10 cellular contexts compared by ENCODE assay signal in the genomic region with DNA sequence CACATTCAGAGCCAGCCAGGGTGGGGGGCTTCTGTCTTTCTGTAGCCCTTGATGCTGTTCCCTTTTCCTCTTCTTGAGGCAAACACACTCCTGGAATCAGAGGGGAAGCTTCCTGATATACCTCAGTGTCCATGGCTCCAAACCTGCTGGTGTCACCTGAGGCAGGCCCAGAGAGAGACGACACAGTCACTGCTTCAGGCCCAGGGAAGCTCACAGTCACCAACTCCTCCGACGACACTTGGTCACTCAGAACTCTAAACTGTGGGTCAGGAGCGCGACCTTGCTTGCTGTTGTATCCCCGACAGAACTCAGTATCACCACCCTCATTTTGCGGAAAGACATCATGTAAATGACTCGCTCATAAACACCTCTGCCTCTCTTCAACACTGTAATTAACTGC. TPM values are rescaled to one million over a fixed set of nuclear protein-coding genes. Genes with fewer than 3 reads are reported as not detected.
DNase-seq lines count a peak whose midpoint lies in the region; ATAC-seq and TF ChIP-seq lines count a peak whose summit lies in the region.
"Had no signal": no experiment of that assay in that cellular context is flagged by ENCODE, and none has a peak within 500 bp of the region (broad histone marks: within the 10 kb centered on the region; RNA-seq: fewer than 3 reads in every experiment).

No MANE protein-coding gene starts in this region.

- no peaks in the 10 kb centered on the region for H3K27me3 ChIP-seq in CD8-positive, alpha-beta memory T cell (ENCODE audit: insufficient read depth, low read length, poor library complexity, severe bottlenecking)
- no peaks in the 10 kb centered on the region for H3K27me3 ChIP-seq in PC-3 (ENCODE audit: low read length)

- H3K4me3 Mint-ChIP-seq in CD8-positive, alpha-beta memory T cell = peak overlapping the region; percentile 86 to 95 (median 89)
- peak overlapping the region; percentile 83 for H3K4me3 Mint-ChIP-seq in osteocyte (ENCODE audit: unreplicated experiment)

- peak overlapping the region; percentile 91 for H3K4me3 ChIP-seq in CD8-positive, alpha-beta memory T cell (ENCODE audit: low read length)
- H3K4me3 ChIP-seq in PC-3 (ENCODE audit: low read length) (peak overlapping the region; percentile 94), epithelial cell of esophagus (ENCODE audit: low read length) (peak overlapping the region; percentile 95)

- peaks cover 28 to 45% (median 38%) of the 10 kb centered on the region in 3 donors for H3K4me1 Mint-ChIP-seq in CD8-positive, alpha-beta memory T cell
- H3K4me1 Mint-ChIP-seq in osteocyte (ENCODE audit: unreplicated experiment) = peaks cover 20% of the 10 kb centered on the region

- peak in 1 of 5 donors; percentile 43 for DNase-seq in CD8-positive, alpha-beta memory T cell
- DNase-seq in PC-3 (no peak), epithelial cell of esophagus (ENCODE audit: low read depth) (no peak), osteocyte (ENCODE audit: extremely low spot score, unreplicated experiment) (no peak), NCI-H510A treated with DMSO at 0.1 percent for 48 hours (lab: John Stamatoyannopoulos, UW) (no peak), GDM1 (lab: John Stamatoyannopoulos, UW) (no peak), KG1 (lab: John Stamatoyannopoulos, UW) (no peak), NAMALWA (ENCODE audit: low spot score) (no peak)
- DNase-seq: dermis blood vessel endothelial cell, NCI-H2081 treated with DMSO at 0.1 percent for 48 hours had no signal

- 0 out of 2 replicates have a peak, but pooled peaks cover 7% of the 10 kb centered on the region for H4K20me1 ChIP-seq in PC-3 (ENCODE audit: low read length)

- H3F3A ChIP-seq in PC-3 (ENCODE audit: low read length, unreplicated experiment) = no peaks in the 10 kb centered on the region

- peak overlapping the region; percentile 85 to 99 (median 97) for H3K27ac Mint-ChIP-seq in CD8-positive, alpha-beta memory T cell
- peak overlapping the region; percentile 39 for H3K27ac Mint-ChIP-seq in osteocyte (ENCODE audit: unreplicated experiment)

- H3K36me3 Mint-ChIP-seq in CD8-positive, alpha-beta memory T cell = peaks cover 0 to 44% (median 8%) of the 10 kb centered on the region in 3 donors
- peaks cover 10% of the 10 kb centered on the region for H3K36me3 Mint-ChIP-seq in osteocyte (ENCODE audit: unreplicated experiment)

- peak overlapping the region; percentile 98 for H3K4me2 ChIP-seq in PC-3 (ENCODE audit: low read length)

- no peaks in the 10 kb centered on the region for H3K9me2 ChIP-seq in PC-3 (replicated peaks; ENCODE audit: low read length)

- TF ChIP-seq CTCF in PC-3 (conservative IDR thresholded peaks at IDR 0.05; ENCODE audit: low read depth, low read length) = no peak
- TF ChIP-seq CTCF in epithelial cell of esophagus (IDR thresholded peaks at IDR 0.05; ENCODE audit: insufficient read depth, low read depth, low read length, missing control alignments) = no peak
- TF ChIP-seq CTCF in osteocyte (IDR thresholded peaks at IDR 0.05) = no peak

- BruUV-seq in PC-3 (replicated peaks; lab: Mats Ljungman, UMichigan) = TSS peak; percentile 73

- peak overlapping the region; percentile 94 for H3K27ac ChIP-seq in CD8-positive, alpha-beta memory T cell (ENCODE audit: low read depth, low read length)
- no peak overlapping the region for H3K27ac ChIP-seq in PC-3 (ENCODE audit: low read length)

- H3K79me2 ChIP-seq in PC-3 (ENCODE audit: low read length) = peaks cover 35% of the 10 kb centered on the region

- CTCF ChIA-PET in CD8-positive, alpha-beta memory T cell (lab: Charles Lee) = interaction anchor here (0.9 to 2.7 kb wide), 9 partner anchors 11 to 159 kb away, joined by 3 to 9 read pairs (median 4); a partner anchor contains a TSS
- CTCF ChIA-PET in PC-3 (lab: Charles Lee) = no interaction called here

- H3K9ac ChIP-seq in PC-3 (ENCODE audit: low read length) = peak overlapping the region; percentile 95; the same call in 1 of the 2 replicates

- H3K9me3 Mint-ChIP-seq in CD8-positive, alpha-beta memory T cell = peaks cover 0 to 7% (median 2%) of the 10 kb centered on the region in 5 donors
- H3K9me3 Mint-ChIP-seq in osteocyte (ENCODE audit: unreplicated experiment) = no peaks in the 10 kb centered on the region

- no peak for ATAC-seq in PC-3

- intact Hi-C loops in PC-3 (cut with micrococcal nuclease) = no loop called here

- peaks cover 22% of the 10 kb centered on the region for H3K36me3 ChIP-seq in CD8-positive, alpha-beta memory T cell (ENCODE audit: insufficient read depth, low read length)
- peaks cover 21% of the 10 kb centered on the region; the same call in 1 of the 2 replicates for H3K36me3 ChIP-seq in PC-3 (ENCODE audit: low read depth, low read length)

- H3K9me3 ChIP-seq in CD8-positive, alpha-beta memory T cell (ENCODE audit: low read length) = no peaks in the 10 kb centered on the region
- no peaks in the 10 kb centered on the region for H3K9me3 ChIP-seq in PC-3 (ENCODE audit: low read length)

- no peak overlapping the region for H2AFZ ChIP-seq in PC-3 (ENCODE audit: low read length)

- peaks cover 30% of the 10 kb centered on the region for H3K4me1 ChIP-seq in CD8-positive, alpha-beta memory T cell (ENCODE audit: insufficient read depth, low read length)
- H3K4me1 ChIP-seq in PC-3 (ENCODE audit: insufficient read depth, low read length) = peaks cover 11% of the 10 kb centered on the region

- POLR2A ChIA-PET in CD8-positive, alpha-beta memory T cell (lab: Charles Lee) = interaction anchor here (1.0 to 1.5 kb wide), 5 partner anchors 9 to 159 kb away, joined by 3 to 8 read pairs (median 5); a partner anchor contains a TSS
- POLR2A ChIA-PET in PC-3 (lab: Charles Lee; ENCODE audit: unreplicated experiment) = no interaction called here

- peaks cover 0 to 1% of the 10 kb centered on the region in 2 donors for H3K27me3 Mint-ChIP-seq in CD8-positive, alpha-beta memory T cell
- no peaks in the 10 kb centered on the region for H3K27me3 Mint-ChIP-seq in osteocyte (ENCODE audit: unreplicated experiment)

RNA-seq across cellular contexts. Expression of a gene that starts 1.1 kb away (rescaled TPM):
- total RNA-seq in CD8-positive, alpha-beta memory T cell = 10 to 100 TPM; 92.1 to 93.6 TPM
- 41.7 TPM for polyA plus RNA-seq in CD8-positive, alpha-beta memory T cell
- total RNA-seq in PC-3 (2014; rRNA removed) = 48.5 and 58.2 TPM in 2 replicates
- 62.8 and 67.2 TPM in 2 replicates for total RNA-seq in osteocyte

RNA-seq across cellular contexts. Expression of a gene that starts 6.3 kb away (rescaled TPM):
- 10 to 100 TPM; 73.6 to 74.0 TPM for total RNA-seq in CD8-positive, alpha-beta memory T cell
- 103 TPM for polyA plus RNA-seq in CD8-positive, alpha-beta memory T cell
- total RNA-seq in PC-3 (2014; rRNA removed) (11.0 and 11.3 TPM in 2 replicates), osteocyte (7.1 and 8.4 TPM in 2 replicates)

RNA-seq across cellular contexts. Expression of a gene that starts 18.9 kb away (rescaled TPM):
- total RNA-seq in CD8-positive, alpha-beta memory T cell = 10 to 100 TPM; 54.5 to 60.3 TPM
- 71.3 TPM for polyA plus RNA-seq in CD8-positive, alpha-beta memory T cell
- total RNA-seq in PC-3 (2014; rRNA removed) (6.3 and 11.1 TPM in 2 replicates), osteocyte (10.5 and 12.0 TPM in 2 replicates)

RNA-seq across cellular contexts. Expression of a gene that starts 34.3 kb away (rescaled TPM):
- total RNA-seq in CD8-positive, alpha-beta memory T cell = 10 to 100 TPM; 23.6 to 24.8 TPM
- polyA plus RNA-seq in CD8-positive, alpha-beta memory T cell = 37.8 TPM
- total RNA-seq in PC-3 (2014; rRNA removed) = 26.6 and 31.0 TPM in 2 replicates
- total RNA-seq in osteocyte = 6.8 and 7.4 TPM in 2 replicates

RNA-seq across cellular contexts. Expression of a gene that starts 43.9 kb away (rescaled TPM):
- 10 to 100 TPM; 15.0 to 17.1 TPM for total RNA-seq in CD8-positive, alpha-beta memory T cell
- 8.3 TPM for polyA plus RNA-seq in CD8-positive, alpha-beta memory T cell
- total RNA-seq in PC-3 (2014; rRNA removed) = 6.9 TPM in 2 replicates
- total RNA-seq in osteocyte = 0.46 and 0.52 TPM in 2 replicates
- total RNA-seq: dermis blood vessel endothelial cell had no signal
